10 cellular contexts compared by ENCODE assay signal in the genomic region with DNA sequence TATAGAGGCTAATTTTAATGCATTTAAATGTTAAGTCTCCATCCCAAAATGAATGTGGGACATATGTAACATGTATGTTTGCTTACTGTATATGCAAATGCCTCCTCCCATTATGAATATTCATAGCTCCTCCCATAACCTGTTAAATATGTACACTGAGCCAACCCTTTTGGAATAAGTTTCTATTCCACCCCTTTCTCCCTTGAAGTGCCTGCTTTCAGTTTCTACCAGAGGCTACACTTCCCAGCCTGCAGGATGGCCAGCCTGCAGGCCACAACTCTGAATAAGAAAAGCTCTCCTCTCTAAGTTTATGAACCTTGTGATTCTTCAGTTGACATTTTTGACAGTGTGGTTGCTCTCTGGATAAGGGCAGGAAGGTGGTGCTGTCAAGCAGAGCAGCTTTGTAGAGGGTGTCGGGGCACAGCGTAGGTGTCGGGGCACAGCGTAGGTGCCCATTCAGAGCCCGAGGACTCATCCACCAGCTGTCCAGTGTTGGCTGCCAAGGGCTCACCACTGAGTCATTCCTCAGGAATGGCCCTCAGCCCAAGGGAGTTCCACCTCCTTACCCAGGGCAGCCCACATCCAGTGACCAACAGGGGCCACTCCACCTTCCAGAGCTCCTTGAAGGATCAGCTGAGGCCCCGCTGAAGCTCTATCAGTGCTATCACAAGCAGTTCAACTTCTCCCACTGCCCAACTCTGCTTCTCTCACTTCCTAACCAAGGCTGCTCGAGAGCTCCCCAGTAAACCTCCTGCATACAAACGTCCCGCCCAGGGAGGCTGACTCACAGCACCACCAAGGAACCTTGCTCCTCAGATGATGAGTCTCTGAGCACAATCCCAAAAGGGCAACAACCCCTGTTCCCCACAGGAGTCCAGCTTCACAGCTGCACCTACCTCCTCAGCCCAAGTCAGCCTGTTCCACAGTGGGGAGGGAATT. TPM values are rescaled to one million over a fixed set of nuclear protein-coding genes. Genes with fewer than 3 reads are reported as not detected.
DNase-seq lines count a peak whose midpoint lies in the region; ATAC-seq and TF ChIP-seq lines count a peak whose summit lies in the region.
"Had no signal": no experiment of that assay in that cellular context is flagged by ENCODE, and none has a peak within 500 bp of the region (broad histone marks: within the 10 kb centered on the region; RNA-seq: fewer than 3 reads in every experiment).

No MANE protein-coding gene starts in this region.

- peaks cover 0 to 4% of the 10 kb centered on the region in 2 donors for H3K4me1 ChIP-seq in uterus

- no peaks in the 10 kb centered on the region for H3K9me3 ChIP-seq in uterus
- H3K9me3 ChIP-seq: BE2C had no signal

- no peak for TF ChIP-seq CTCF in uterus (IDR thresholded peaks at IDR 0.05)

- DNase-seq in activated naive CD4-positive, alpha-beta T cell treated with anti-CD3 and anti-CD28 coated beads, Interleukin-2, amount 50 U/mL, for 72 hours (ENCODE audit: low spot score in 2 of 2), result no peak
- DNase-seq in astrocyte of the hippocampus (ENCODE audit: low read depth, low spot score), result peak; percentile 95
- DNase-seq in kidney glomerular epithelial cell (lab: John Stamatoyannopoulos, UW), result peak; percentile 90
- DNase-seq in uterus, result peak; percentile 44 to 60
- DNase-seq in stimulated activated CD4-positive, alpha-beta T cell treated with anti-CD3 and anti-CD28 coated beads, Interleukin-4, amount 100 ng/mL, for 24 hours, result no peak
- DNase-seq in NCI-H345 treated with DMSO at 0.1 percent for 48 hours (lab: John Stamatoyannopoulos, UW; ENCODE audit: unreplicated experiment), result no peak
- DNase-seq: BE2C; NK-92 treated with Interleukin-12 subunit alpha and Interleukin-12 subunit beta, amount 100 ng/mL, for 24 hours had no signal

- H3K36me3 ChIP-seq in uterus, result no peaks in the 10 kb centered on the region
- H3K36me3 ChIP-seq: BE2C had no signal

- H3K4me1 Mint-ChIP-seq in activated naive CD4-positive, alpha-beta T cell treated with anti-CD3 and anti-CD28 coated beads, Interleukin-2, amount 50 U/mL, for 24 hours, result peaks cover 7% of the 10 kb centered on the region

- no peak for ATAC-seq in activated naive CD4-positive, alpha-beta T cell treated with anti-CD3 and anti-CD28 coated beads, Interleukin-2, amount 50 U/mL, for 72 hours
- ATAC-seq in GM19463 (IDR thresholded peaks at IDR 0.05; ENCODE audit: unreplicated experiment), result no peak

- H3K27ac Mint-ChIP-seq in activated naive CD4-positive, alpha-beta T cell treated with anti-CD3 and anti-CD28 coated beads, Interleukin-2, amount 50 U/mL, for 24 hours, result peak overlapping the region; percentile 11
- no peak overlapping the region for H3K27ac Mint-ChIP-seq in activated naive CD4-positive, alpha-beta T cell treated with anti-CD3 and anti-CD28 coated beads, Interleukin-2, amount 50 U/mL, for 72 hours

- no peak overlapping the region for H3K4me3 Mint-ChIP-seq in activated naive CD4-positive, alpha-beta T cell treated with anti-CD3 and anti-CD28 coated beads, Interleukin-2, amount 50 U/mL, for 24 hours

- TF ChIP-seq POLR2A in uterus (IDR thresholded peaks at IDR 0.05), result no peak

- H3K4me3 ChIP-seq in uterus, result no peak overlapping the region

- H3K27me3 Mint-ChIP-seq in activated naive CD4-positive, alpha-beta T cell treated with anti-CD3 and anti-CD28 coated beads, Interleukin-2, amount 50 U/mL, for 24 hours, result peaks cover 4% of the 10 kb centered on the region

- H3K36me3 Mint-ChIP-seq in activated naive CD4-positive, alpha-beta T cell treated with anti-CD3 and anti-CD28 coated beads, Interleukin-2, amount 50 U/mL, for 24 hours, result no peaks in the 10 kb centered on the region
- no peaks in the 10 kb centered on the region for H3K36me3 Mint-ChIP-seq in activated naive CD4-positive, alpha-beta T cell treated with anti-CD3 and anti-CD28 coated beads, Interleukin-2, amount 50 U/mL, for 72 hours

- intact Hi-C loops in uterus (cut with DNase I; ENCODE audit: low total_unique reads), result no loop called here

- H3K27me3 ChIP-seq in uterus, result no peaks in the 10 kb centered on the region
- H3K27me3 ChIP-seq: BE2C had no signal

- no peaks in the 10 kb centered on the region for H3K9me3 Mint-ChIP-seq in activated naive CD4-positive, alpha-beta T cell treated with anti-CD3 and anti-CD28 coated beads, Interleukin-2, amount 50 U/mL, for 24 hours
- H3K9me3 Mint-ChIP-seq in activated naive CD4-positive, alpha-beta T cell treated with anti-CD3 and anti-CD28 coated beads, Interleukin-2, amount 50 U/mL, for 72 hours, result no peaks in the 10 kb centered on the region

- H3K27ac ChIP-seq in uterus, result no peak overlapping the region

RNA-seq across cellular contexts. Expression of a gene that starts 31.4 kb away (rescaled TPM):
- total RNA-seq in activated naive CD4-positive, alpha-beta T cell treated with anti-CD3 and anti-CD28 coated beads, Interleukin-2, amount 50 U/mL, for 72 hours, result under 1 TPM in 1 of 2 donors, not detected in 1; 0.12 TPM
- total RNA-seq in uterus, result 100 to 1,000 TPM; 122 to 949 (median 380) TPM

Comparison
In these comparisons a context has a peak if more than half of its experiments do, and no peak if none do; other contexts are left out.
1. DNase-seq: peak in astrocyte of the hippocampus (single experiment), kidney glomerular epithelial cell (single experiment) and uterus (2 of 2); none in activated naive CD4-positive, alpha-beta T cell treated with anti-CD3 and anti-CD28 coated beads, Interleukin-2, amount 50 U/mL, for 72 hours (0 of 2), stimulated activated CD4-positive, alpha-beta T cell treated with anti-CD3 and anti-CD28 coated beads, Interleukin-4, amount 100 ng/mL, for 24 hours (single experiment) and NCI-H345 treated with DMSO at 0.1 percent for 48 hours (single experiment).
2. RNA of a gene that starts 31.4 kb away (total RNA-seq): 122 to 949 TPM in uterus; 0.12 TPM in activated naive CD4-positive, alpha-beta T cell treated with anti-CD3 and anti-CD28 coated beads, Interleukin-2, amount 50 U/mL, for 72 hours; every median in the first group is over 100 times any median in the second.